In the genomic region with DNA sequence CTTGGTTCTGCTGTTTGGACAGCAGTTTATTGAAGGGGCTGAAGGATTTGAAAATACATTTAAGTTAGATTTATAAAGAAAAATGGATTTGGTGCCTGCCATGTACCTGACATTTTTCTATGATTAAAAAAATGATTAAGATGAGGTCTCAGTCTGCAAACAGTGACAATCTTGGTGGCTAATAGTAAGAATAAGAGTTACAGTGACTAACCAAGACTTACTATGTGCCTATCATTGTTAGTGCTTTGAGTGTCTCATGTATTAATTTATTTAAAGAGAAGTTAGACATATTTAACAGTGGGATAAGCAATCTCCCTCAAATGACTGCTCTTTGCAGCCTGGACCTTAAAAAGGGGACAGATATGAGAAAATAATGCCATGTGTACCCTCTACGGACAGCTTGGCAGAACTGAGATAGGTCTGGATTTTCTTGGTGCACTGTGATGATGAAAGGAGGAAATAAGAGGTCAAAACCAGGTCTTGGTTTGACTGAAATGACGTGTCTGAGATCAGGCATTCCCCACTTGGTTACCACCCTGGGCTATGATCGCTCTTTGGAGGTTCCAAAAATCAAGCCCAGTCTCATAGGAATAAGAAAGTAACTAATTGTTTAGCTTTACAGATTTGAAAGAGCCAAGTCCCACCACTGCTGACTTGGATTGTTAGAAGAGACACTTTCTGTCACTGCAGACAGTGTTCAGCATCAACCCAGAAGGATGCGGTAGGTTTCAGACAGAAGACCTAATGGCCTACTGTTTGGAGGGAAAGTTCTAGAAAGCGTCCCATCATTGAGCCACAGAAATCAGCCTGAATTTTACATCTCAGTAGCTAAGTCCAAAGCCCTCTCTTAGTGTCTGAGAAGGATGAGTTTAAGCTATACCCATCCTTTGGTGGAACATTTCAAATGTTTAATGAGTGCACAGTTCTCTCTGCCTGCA, we compare ENCODE assay signal across 9 cellular contexts. TPM values are rescaled to one million over a fixed set of nuclear protein-coding genes. Genes with fewer than 3 reads are reported as not detected.
DNase-seq lines count a peak whose midpoint lies in the region; ATAC-seq and TF ChIP-seq lines count a peak whose summit lies in the region.
"Had no signal": no experiment of that assay in that cellular context is flagged by ENCODE, and none has a peak within 500 bp of the region (broad histone marks: within the 10 kb centered on the region; RNA-seq: fewer than 3 reads in every experiment).

No MANE protein-coding gene starts in this region.

- BruUV-seq in PC-9 (replicated peaks; lab: Mats Ljungman, UMichigan) = no TSS peak

- no peaks in the 10 kb centered on the region for H3K27me3 Mint-ChIP-seq in CD4-positive, alpha-beta memory T cell

- intact Hi-C loops in CD4-positive, alpha-beta memory T cell (cut with micrococcal nuclease) = no loop called here
- intact Hi-C loops in transverse colon (cut with DNase I; ENCODE audit: low total_unique reads) (no loop called here), PC-9 (cut with micrococcal nuclease; ENCODE audit: unreplicated experiment) (no loop called here)

- CTCF ChIA-PET in CD4-positive, alpha-beta memory T cell (lab: Charles Lee; ENCODE audit: partially characterized antibody) = interaction anchor here (1.0 to 1.3 kb wide), 3 partner anchors 14 to 280 kb away, joined by 3 to 4 read pairs (median 3); no protein-coding TSS in a partner anchor
- CTCF ChIA-PET in PC-9 (lab: Charles Lee) = no interaction called here

- H3K27ac Mint-ChIP-seq in CD4-positive, alpha-beta memory T cell = peak overlapping the region; percentile 91 to 98 (median 96)

- H3K36me3 Mint-ChIP-seq in CD4-positive, alpha-beta memory T cell = peaks cover 32 to 43% of the 10 kb centered on the region in 2 donors

- H3K9me3 Mint-ChIP-seq in CD4-positive, alpha-beta memory T cell = peaks cover 5 to 24% (median 9%) of the 10 kb centered on the region in 8 donors

- ATAC-seq in GM19455 (IDR thresholded peaks at IDR 0.05; ENCODE audit: unreplicated experiment) (peak; percentile 51), HG03439 (IDR thresholded peaks at IDR 0.05; ENCODE audit: unreplicated experiment) (peak; percentile 54), left lobe of liver (no peak)

- no peak for TF ChIP-seq POLR2A in transverse colon (IDR thresholded peaks at IDR 0.05)

- H2AFZ ChIP-seq in PC-9 = no peak overlapping the region

- peak; percentile 11 to 53 (median 26) for DNase-seq in CD4-positive, alpha-beta memory T cell
- DNase-seq in cardiac fibroblast (ENCODE audit: low read depth in 2 of 2) (peak; percentile 5 to 18), transverse colon (no peak), NCI-H748 treated with DMSO at 0.1 percent for 48 hours (lab: John Stamatoyannopoulos, UW) (no peak), PC-9 (no peak), left lobe of liver (ENCODE audit: low spot score) (no peak)

- no peak overlapping the region for H3K4me3 ChIP-seq in CD4-positive, alpha-beta memory T cell (ENCODE audit: low read length in 2 of 2)
- H3K4me3 ChIP-seq in cardiac fibroblast (replicated peaks in 1 of 2; ENCODE audit: low read depth in 2 of 2, low read length in 2 of 2) (peak overlapping the region in 1 of 2 donors; percentile 97), transverse colon (no peak overlapping the region), PC-9 (no peak overlapping the region)
- H3K4me3 ChIP-seq: cardiac muscle cell had no signal

- peaks cover 30% of the 10 kb centered on the region for H3K4me1 ChIP-seq in CD4-positive, alpha-beta memory T cell (ENCODE audit: insufficient read depth, low read length)
- peaks cover 3 to 32% (median 19%) of the 10 kb centered on the region in 4 donors for H3K4me1 ChIP-seq in transverse colon
- H3K4me1 ChIP-seq in PC-9 (replicated peaks; ENCODE audit: insufficient read depth) = peaks cover 9% of the 10 kb centered on the region; the same call in 1 of the 2 replicates

- H3K27ac ChIP-seq in CD4-positive, alpha-beta memory T cell (ENCODE audit: low read depth, low read length) = peak overlapping the region; percentile 69
- H3K27ac ChIP-seq in transverse colon = peak overlapping the region; percentile 96 to 100 (median 98)
- H3K27ac ChIP-seq in PC-9 = no peak overlapping the region
- H3K27ac ChIP-seq: cardiac muscle cell had no signal

- no peaks in the 10 kb centered on the region for H3K27me3 ChIP-seq in CD4-positive, alpha-beta memory T cell (ENCODE audit: insufficient read depth, low read length)
- no peaks in the 10 kb centered on the region for H3K27me3 ChIP-seq in transverse colon
- no peaks in the 10 kb centered on the region for H3K27me3 ChIP-seq in PC-9 (ENCODE audit: insufficient read depth, low read depth)
- H3K27me3 ChIP-seq: cardiac muscle cell had no signal

- TF ChIP-seq CTCF in cardiac fibroblast (IDR thresholded peaks at IDR 0.05; ENCODE audit: low read depth, low read length) (no peak), transverse colon (IDR thresholded peaks at IDR 0.05) (no peak), PC-9 (conservative IDR thresholded peaks at IDR 0.05) (no peak)

- WGBS in transverse colon (ENCODE audit: low coverage in 1 of 2), 2 donors = 57 to 65% methylated on average over 2 to 5 of the region's 5 CpGs

- peak overlapping the region; percentile 37 to 98 (median 95) for H3K4me3 Mint-ChIP-seq in CD4-positive, alpha-beta memory T cell

- peaks cover 0 to 1% of the 10 kb centered on the region in 2 donors for H3K9me3 ChIP-seq in CD4-positive, alpha-beta memory T cell (ENCODE audit: control insufficient read depth in 1 of 2, low read length in 2 of 2)
- peaks cover 0 to 11% of the 10 kb centered on the region in 2 donors for H3K9me3 ChIP-seq in transverse colon
- no peaks in the 10 kb centered on the region for H3K9me3 ChIP-seq in PC-9 (ENCODE audit: insufficient read depth, low read depth)

- H3K36me3 ChIP-seq in CD4-positive, alpha-beta memory T cell (ENCODE audit: insufficient read depth, low read length) = no peaks in the 10 kb centered on the region
- no peaks in the 10 kb centered on the region for H3K36me3 ChIP-seq in transverse colon
- H3K36me3 ChIP-seq in PC-9 (ENCODE audit: low read depth) = no peaks in the 10 kb centered on the region
- H3K36me3 ChIP-seq: cardiac muscle cell had no signal

- in situ Hi-C loops in transverse colon (cut with MboI; ENCODE audit: low pct_ligation_motif_present in 1 of 4, low pct_unique_long_range_greater_than_20kb in 1 of 4, low sequenced_read_pairs in 3 of 4) = no loop called here

- peaks cover 9% of the 10 kb centered on the region; the same call in 1 of the 2 replicates for H3K79me2 ChIP-seq in PC-9 (ENCODE audit: low read depth)

- H4K20me1 ChIP-seq in PC-9 (ENCODE audit: insufficient read depth) = no peaks in the 10 kb centered on the region

- H3K9me2 ChIP-seq in PC-9 (ENCODE audit: insufficient read depth) = no peaks in the 10 kb centered on the region

- H3F3A ChIP-seq in PC-9 (ENCODE audit: insufficient read depth, low read depth) = no peaks in the 10 kb centered on the region

- H3K4me1 Mint-ChIP-seq in CD4-positive, alpha-beta memory T cell = peaks cover 39 to 59% (median 45%) of the 10 kb centered on the region in 4 donors

- H3K4me2 ChIP-seq in PC-9 = no peak overlapping the region

- TF ChIP-seq EP300 in transverse colon (IDR thresholded peaks at IDR 0.05; ENCODE audit: low read depth) = no peak

- POLR2A ChIA-PET in CD4-positive, alpha-beta memory T cell (lab: Charles Lee; ENCODE audit: partially characterized antibody) = interaction anchor here (0.6 to 2.4 kb wide), 4 partner anchors 7 to 1235 kb away, joined by 3 to 11 read pairs (median 6); a partner anchor contains a TSS
- POLR2A ChIA-PET in PC-9 (lab: Charles Lee; ENCODE audit: unreplicated experiment) = no interaction called here

RNA-seq across cellular contexts. Expression of a gene that starts 2.1 kb away (rescaled TPM):
- total RNA-seq in CD4-positive, alpha-beta memory T cell = 10 to 100 TPM; 18.2 to 23.1 TPM
- polyA plus RNA-seq in CD4-positive, alpha-beta memory T cell = 10 to 100 TPM; 16.4 to 22.7 TPM
- total RNA-seq in transverse colon (100 to 1,000 TPM in 2 of 4 donors, 10 to 100 TPM in 2; 34.0 to 233 (median 101) TPM), PC-9 (2021) (14.0 and 14.8 TPM in 2 replicates), left lobe of liver (12.4 TPM)

RNA-seq across cellular contexts. Expression of a gene that starts 18.0 kb away (rescaled TPM):
- not detected for total RNA-seq in CD4-positive, alpha-beta memory T cell
- polyA plus RNA-seq in CD4-positive, alpha-beta memory T cell = not detected
- total RNA-seq in transverse colon = 10 to 100 TPM in 1 of 4 donors, 1 to 10 TPM in 1, under 1 TPM in 1, not detected in 1; 0.16 to 12.3 (median 1.1) TPM
- not detected in 2 replicates for total RNA-seq in PC-9 (2021)
- total RNA-seq in left lobe of liver = 0.05 TPM

Comparison
In these comparisons a context has a peak if more than half of its experiments do, and no peak if none do; other contexts are left out.
1. DNase-seq: peak in CD4-positive, alpha-beta memory T cell (5 of 5) and cardiac fibroblast (2 of 2); none in transverse colon (single experiment), NCI-H748 treated with DMSO at 0.1 percent for 48 hours (single experiment), PC-9 (0 of 2) and left lobe of liver (single experiment).